In the genomic region with DNA sequence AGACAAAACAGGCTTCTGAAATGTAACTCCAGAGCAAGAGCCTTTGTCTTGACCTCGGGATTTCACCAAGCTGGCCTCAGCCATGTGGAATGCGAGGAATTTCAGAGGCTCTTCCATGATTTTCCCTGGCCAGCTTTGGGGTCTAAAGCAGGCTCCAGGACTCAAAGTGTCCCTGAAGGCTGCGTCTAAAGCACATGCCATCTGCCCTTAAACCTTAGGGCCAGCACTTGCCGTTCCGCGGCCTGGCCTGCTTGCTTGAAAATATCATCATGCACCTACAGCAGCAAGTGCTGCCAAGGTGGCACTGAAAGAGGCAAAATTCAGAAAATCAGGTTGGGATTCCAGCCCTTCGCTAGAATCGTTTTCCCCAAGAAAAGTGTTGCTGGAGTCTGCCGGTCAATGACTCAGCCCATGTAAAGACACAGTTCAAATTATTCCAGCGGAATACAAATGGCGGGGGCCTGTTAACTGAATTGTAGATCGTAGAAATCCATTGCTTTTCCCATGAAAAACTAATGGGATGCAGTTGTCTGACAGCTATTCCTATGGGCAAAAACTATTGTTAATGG, we compare ENCODE assay signal across 11 cellular contexts.
DNase-seq lines count a peak whose midpoint lies in the region; ATAC-seq and TF ChIP-seq lines count a peak whose summit lies in the region.
"Had no signal": no experiment of that assay in that cellular context is flagged by ENCODE, and none has a peak within 500 bp of the region (broad histone marks: within the 10 kb centered on the region; RNA-seq: fewer than 3 reads in every experiment).

No MANE protein-coding gene starts in this region.

- H3K27me3 ChIP-seq in AG04450 (ENCODE audit: control insufficient read depth, insufficient read depth, low read length) (no peaks in the 10 kb centered on the region), Panc1 (ENCODE audit: control insufficient read depth, insufficient read depth, low read length) (no peaks in the 10 kb centered on the region), fibroblast of lung (ENCODE audit: control insufficient read depth, insufficient read depth, low read length) (no peaks in the 10 kb centered on the region)
- H3K27me3 ChIP-seq: BE2C had no signal

- peak; percentile 63 for ATAC-seq in Panc1
- no peak for ATAC-seq in HG02852 (IDR thresholded peaks at IDR 0.05; ENCODE audit: unreplicated experiment)

- POLR2A ChIA-PET in AG04450 (lab: Yijun Ruan, JAX) (interaction anchor here (0.6 to 1.4 kb wide), 3 partner anchors 11 to 96 kb away, joined by 4 to 15 read pairs (median 12); no protein-coding TSS in a partner anchor), Panc1 (lab: Charles Lee) (interaction anchor here (0.6 kb wide), 1 partner anchor 102 kb away, joined by 7 read pairs; no protein-coding TSS in a partner anchor)

- H3K79me2 ChIP-seq in fibroblast of lung (ENCODE audit: control insufficient read depth, insufficient read depth, low read length), result peaks cover 24% of the 10 kb centered on the region

- H3K4me1 Mint-ChIP-seq in mesothelial cell of epicardium, result peaks cover 31% of the 10 kb centered on the region
- H3K4me1 Mint-ChIP-seq: activated CD4-positive, alpha-beta memory T cell treated with anti-CD3 and anti-CD28 coated beads, Interleukin-2, amount 10 ng/mL, durations not matched to agents 7 days and 5 days had no signal

- BruUV-seq in Panc1 (replicated peaks; lab: Mats Ljungman, UMichigan), result TSS peak; percentile 21

- H3K4me1 ChIP-seq in Panc1 (ENCODE audit: control insufficient read depth, insufficient read depth, low read length), result peaks cover 88% of the 10 kb centered on the region
- peaks cover 14% of the 10 kb centered on the region for H3K4me1 ChIP-seq in fibroblast of lung (ENCODE audit: control insufficient read depth, extremely low read depth, insufficient read depth, low read length)

- no peaks in the 10 kb centered on the region for H3K36me3 Mint-ChIP-seq in mesothelial cell of epicardium

- DNase-seq in AG04450 (ENCODE audit: low read depth, low spot score) (peak; percentile 58), Panc1 (ENCODE audit: low read depth, low spot score) (no peak), fibroblast of lung (ENCODE audit: low read depth in 2 of 2) (peak; percentile 74 to 88), mesothelial cell of epicardium (ENCODE audit: low spot score in 2 of 2, unreplicated experiment in 2 of 2) (no peak), GM13976 (ENCODE audit: low spot score) (no peak), superior temporal gyrus (ENCODE audit: extremely low spot score) (no peak), activated T-cell treated with anti-CD3 and anti-CD28 coated beads for 4 hours (no peak)
- DNase-seq: activated CD4-positive, alpha-beta memory T cell treated with anti-CD3 and anti-CD28 coated beads, Interleukin-2, amount 10 ng/mL, durations not matched to agents 7 days and 5 days; BE2C had no signal

- in situ Hi-C loops in Panc1 (cut with HindIII; ENCODE audit: low pct_unique_long_range_greater_than_20kb, low sequenced_read_pairs) (no loop called here), GM13976 (cut with MboI; ENCODE audit: low sequenced_read_pairs, unreplicated experiment) (no loop called here)

- peak overlapping the region; percentile 60 for H3K27ac Mint-ChIP-seq in mesothelial cell of epicardium
- H3K27ac Mint-ChIP-seq: activated CD4-positive, alpha-beta memory T cell treated with anti-CD3 and anti-CD28 coated beads, Interleukin-2, amount 10 ng/mL, durations not matched to agents 7 days and 5 days had no signal

- no peaks in the 10 kb centered on the region for H3K9me3 Mint-ChIP-seq in mesothelial cell of epicardium
- H3K9me3 Mint-ChIP-seq: activated CD4-positive, alpha-beta memory T cell treated with anti-CD3 and anti-CD28 coated beads, Interleukin-2, amount 10 ng/mL, durations not matched to agents 7 days and 5 days had no signal

- peak overlapping the region; percentile 26 for H3K4me2 ChIP-seq in fibroblast of lung (ENCODE audit: extremely low read depth, insufficient read depth, low read length)

- CTCF ChIA-PET in AG04450 (lab: Charles Lee), result no interaction called here
- CTCF ChIA-PET in Panc1 (lab: Charles Lee), result no interaction called here

- H3K27ac ChIP-seq in AG04450 (ENCODE audit: low read depth, low read length), result peak overlapping the region; percentile 92
- peak overlapping the region; percentile 100 for H3K27ac ChIP-seq in Panc1 (ENCODE audit: low read length)
- peak overlapping the region; percentile 40 for H3K27ac ChIP-seq in fibroblast of lung (ENCODE audit: insufficient read depth, low read length)
- H3K27ac ChIP-seq: epithelial cell of prostate had no signal

- no peak overlapping the region for H3K4me3 ChIP-seq in AG04450 (ENCODE audit: low read depth, low read length)
- H3K4me3 ChIP-seq in Panc1 (ENCODE audit: low read depth in 2 of 2, low read length in 2 of 2), result peak overlapping the region in 1 of 2 experiments; percentile 9; a peak in 1 of 4 replicates
- no peak overlapping the region for H3K4me3 ChIP-seq in fibroblast of lung (replicated peaks in 1 of 4; ENCODE audit: control extremely low read depth in 1 of 4, insufficient read depth in 1 of 4, low read depth in 3 of 4, low read length in 4 of 4)

- H3K9me3 ChIP-seq in AG04450 (ENCODE audit: control insufficient read depth, insufficient read depth, low read length) (no peaks in the 10 kb centered on the region), Panc1 (ENCODE audit: control insufficient read depth, insufficient read depth, low read depth, low read length) (no peaks in the 10 kb centered on the region), fibroblast of lung (ENCODE audit: control insufficient read depth, insufficient read depth, low read depth, low read length) (no peaks in the 10 kb centered on the region)
- H3K9me3 ChIP-seq: BE2C had no signal

- no peak overlapping the region for H2AFZ ChIP-seq in fibroblast of lung (ENCODE audit: low read length)

- TF ChIP-seq CTCF in AG04450 (IDR thresholded peaks at IDR 0.05; ENCODE audit: low read depth, low read length) (no peak), Panc1 (IDR thresholded peaks at IDR 0.05) (no peak), fibroblast of lung (conservative IDR thresholded peaks at IDR 0.05 in 1 of 2, IDR thresholded peaks at IDR 0.05 in 1 of 2; ENCODE audit: low read depth in 1 of 2, low read length in 2 of 2) (no peak), mesothelial cell of epicardium (IDR thresholded peaks at IDR 0.05; ENCODE audit: unreplicated experiment) (no peak), GM13976 (IDR thresholded peaks at IDR 0.05; ENCODE audit: borderline replicate concordance, control extremely low read depth, extremely low read depth, insufficient read depth, missing control alignments) (no peak)

- no peak overlapping the region for H3K4me3 Mint-ChIP-seq in mesothelial cell of epicardium
- H3K4me3 Mint-ChIP-seq: activated CD4-positive, alpha-beta memory T cell treated with anti-CD3 and anti-CD28 coated beads, Interleukin-2, amount 10 ng/mL, durations not matched to agents 7 days and 5 days had no signal

- H4K20me1 ChIP-seq in fibroblast of lung (ENCODE audit: control insufficient read depth, extremely low read depth, insufficient read depth, low read length), result no peaks in the 10 kb centered on the region

- H3K36me3 ChIP-seq in Panc1 (ENCODE audit: control insufficient read depth, insufficient read depth, low read length), result peaks cover 2% of the 10 kb centered on the region; the same call in 1 of the 2 replicates
- H3K36me3 ChIP-seq in fibroblast of lung (ENCODE audit: control insufficient read depth, insufficient read depth, low read length), result no peaks in the 10 kb centered on the region
- H3K36me3 ChIP-seq: BE2C had no signal

- no peaks in the 10 kb centered on the region for H3K27me3 Mint-ChIP-seq in mesothelial cell of epicardium (ENCODE audit: low read depth)
- H3K27me3 Mint-ChIP-seq: activated CD4-positive, alpha-beta memory T cell treated with anti-CD3 and anti-CD28 coated beads, Interleukin-2, amount 10 ng/mL, durations not matched to agents 7 days and 5 days had no signal

- intact Hi-C loops in Panc1 (cut with micrococcal nuclease; ENCODE audit: unreplicated experiment), result no loop called here

- no peak overlapping the region for H3K9ac ChIP-seq in fibroblast of lung (ENCODE audit: insufficient read depth, low read length)

Comparison
In these comparisons a context has a peak if more than half of its experiments do, and no peak if none do; other contexts are left out.
1. DNase-seq: peak in AG04450 (single experiment) and fibroblast of lung (2 of 2); none in Panc1 (single experiment), mesothelial cell of epicardium (0 of 2), GM13976 (single experiment), superior temporal gyrus (single experiment) and activated T-cell treated with anti-CD3 and anti-CD28 coated beads for 4 hours (single experiment).
2. H3K27ac ChIP-seq: peak in every context shown above with its lines; median percentile 100 in Panc1; 92 in AG04450; 40 in fibroblast of lung.